Comparison of ENCODE assay signal across 25 cellular contexts in genomic region chr1:156869455-156869854, GRCh38. TPM values are rescaled to one million over a fixed set of nuclear protein-coding genes. Genes with fewer than 3 reads are reported as not detected.
"Had no signal": no experiment of that assay in that cellular context is flagged by ENCODE, and none has a peak within 500 bp of the region (broad histone marks: within the 10 kb centered on the region; RNA-seq: fewer than 3 reads in every experiment).

No MANE protein-coding gene starts in this region.

- H3K36me3 Mint-ChIP-seq: naive B cell had no signal

- FAIRE-seq: frontal cortex, islet of Langerhans had no signal

- DNase-seq: effector CD8-positive, alpha-beta T cell; heart left ventricle; hypothalamus; kidney glomerular epithelial cell; mesendoderm; naive B cell; nephron progenitor cell; retina; right lobe of liver; stimulated activated CD4-positive, alpha-beta T cell treated with anti-CD3 and anti-CD28 coated beads, Interleukin-4, amount 100 ng/mL, for 24 hours; stimulated activated naive CD4-positive, alpha-beta T cell; stomach; substantia nigra; trophoblast cell had no signal

- H3K9me3 Mint-ChIP-seq: naive B cell, nephron progenitor cell had no signal

- H3K4me3 Mint-ChIP-seq: naive B cell, nephron progenitor cell had no signal

- ATAC-seq: esophagus mucosa, heart left ventricle, psoas muscle, right lobe of liver had no signal

RNA-seq across cellular contexts. Expression of gene NTRK1, which starts 8.8 kb away (rescaled TPM):
- total RNA-seq: dermis microvascular lymphatic vessel endothelial cell, fibroblast of lung, lung microvascular endothelial cell, right lobe of liver had no signal

RNA-seq across cellular contexts. Expression of gene INSRR, which starts 10.5 kb away (rescaled TPM):
- total RNA-seq: dermis microvascular lymphatic vessel endothelial cell, esophagus mucosa, fibroblast of lung, glomerular endothelial cell, liver, lung microvascular endothelial cell, right lobe of liver, thoracic aorta had no signal

RNA-seq across cellular contexts. Expression of gene LRRC71, which starts 51.0 kb away (rescaled TPM):
- total RNA-seq: esophagus mucosa, fibroblast of lung, frontal cortex, liver, psoas muscle, thoracic aorta had no signal

RNA-seq across cellular contexts. Expression of gene SH2D2A, which starts 52.8 kb away (rescaled TPM):
- total RNA-seq: fibroblast of lung, lung microvascular endothelial cell, urinary bladder had no signal
